23 cellular contexts compared by ENCODE assay signal in the genomic region with DNA sequence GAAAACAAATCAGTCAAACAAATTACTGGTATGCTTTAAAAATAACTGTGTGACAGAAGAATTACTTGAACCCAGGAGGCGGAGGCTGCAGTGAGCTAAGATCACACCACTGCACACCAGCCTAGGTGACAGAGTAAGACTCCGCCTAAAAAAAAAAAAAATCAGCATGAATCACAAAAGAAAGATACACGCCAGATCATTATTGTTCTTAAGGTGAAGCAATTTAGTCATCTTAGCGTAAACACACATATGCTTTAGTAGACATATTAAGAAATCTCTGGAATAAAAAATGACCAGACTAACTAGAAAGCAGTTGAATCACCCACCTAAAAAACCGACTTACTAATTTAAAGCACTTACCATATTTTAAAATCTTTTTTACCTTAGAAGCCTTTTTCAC. TPM values are rescaled to one million over a fixed set of nuclear protein-coding genes. Genes with fewer than 3 reads are reported as not detected.
DNase-seq lines count a peak whose midpoint lies in the region; ATAC-seq and TF ChIP-seq lines count a peak whose summit lies in the region.
"Had no signal": no experiment of that assay in that cellular context is flagged by ENCODE, and none has a peak within 500 bp of the region (broad histone marks: within the 10 kb centered on the region; RNA-seq: fewer than 3 reads in every experiment).

No MANE protein-coding gene starts in this region.

- no peak overlapping the region for H3K9ac ChIP-seq in mammary epithelial cell (ENCODE audit: insufficient read depth, low read length)
- H3K9ac ChIP-seq: parathyroid adenoma had no signal

- ATAC-seq in foreskin keratinocyte: peak; percentile 50
- ATAC-seq in GM19035 (IDR thresholded peaks at IDR 0.05; ENCODE audit: unreplicated experiment): no peak
- ATAC-seq in GM19324 (IDR thresholded peaks at IDR 0.05; ENCODE audit: low FRiP score, unreplicated experiment): no peak
- ATAC-seq: activated naive CD4-positive, alpha-beta T cell treated with anti-CD3 and anti-CD28 coated beads, Interleukin-2, amount 50 U/mL, for 72 hours; HCT116; left ventricle myocardium superior; right lobe of liver; stimulated activated naive CD8-positive, alpha-beta T cell treated with anti-CD3 and anti-CD28 coated beads, Interleukin-15, amount 100 ng/mL, for 72 hours had no signal

- no peak for TF ChIP-seq CTCF in mammary epithelial cell (conservative IDR thresholded peaks at IDR 0.05 in 1 of 2, IDR thresholded peaks at IDR 0.05 in 1 of 2; ENCODE audit: extremely low read depth in 1 of 2, insufficient read depth in 1 of 2, low read depth in 1 of 2, low read length in 2 of 2)
- TF ChIP-seq CTCF in foreskin keratinocyte (conservative IDR thresholded peaks at IDR 0.05): no peak

- peak overlapping the region; percentile 0 for H3K4me2 ChIP-seq in mammary epithelial cell (ENCODE audit: insufficient read depth, low read depth, low read length)

- CTCF ChIA-PET in mammary epithelial cell (lab: Charles Lee; ENCODE audit: low non-redundant PET): no interaction called here

- peaks cover 2% of the 10 kb centered on the region for H3K79me2 ChIP-seq in mammary epithelial cell (ENCODE audit: insufficient read depth, low read length)

- intact Hi-C loops in mammary epithelial cell (cut with micrococcal nuclease): no loop called here

- peak overlapping the region; percentile 74 for H3K27ac ChIP-seq in mammary epithelial cell (ENCODE audit: insufficient read depth, low read depth, low read length)
- H3K27ac ChIP-seq in foreskin keratinocyte: peak overlapping the region; percentile 96
- H3K27ac ChIP-seq: C4-2B, parathyroid adenoma, right lobe of liver, transverse colon had no signal

- 41% methylated on average over 5 of the region's 5 CpGs for WGBS in mammary epithelial cell (ENCODE audit: low coverage, missing lambda C conversion rate)

- H2AFZ ChIP-seq in mammary epithelial cell (ENCODE audit: low read depth, low read length): no peak overlapping the region
- H2AFZ ChIP-seq: parathyroid adenoma had no signal

- H3K4me1 ChIP-seq in mammary epithelial cell (ENCODE audit: insufficient read depth, low read length) (peaks cover 6% of the 10 kb centered on the region), foreskin keratinocyte (peaks cover 7% of the 10 kb centered on the region)
- H3K4me1 ChIP-seq: parathyroid adenoma had no signal

- no TSS peak for BruUV-seq in mammary epithelial cell (replicated peaks; lab: Mats Ljungman, UMichigan)

- no peaks in the 10 kb centered on the region for H3K27me3 ChIP-seq in mammary epithelial cell (ENCODE audit: insufficient read depth, low read length)
- no peaks in the 10 kb centered on the region for H3K27me3 ChIP-seq in foreskin keratinocyte
- H3K27me3 ChIP-seq: right lobe of liver, transverse colon had no signal

- dilution Hi-C loops in mammary epithelial cell (cut with HindIII; ENCODE audit: low sequenced_read_pairs): no loop called here

- no peaks in the 10 kb centered on the region for H3K9me3 ChIP-seq in mammary epithelial cell (replicated peaks; ENCODE audit: insufficient read depth, low read length)
- H3K9me3 ChIP-seq: right lobe of liver, transverse colon had no signal

- DNase-seq in A172 (ENCODE audit: low spot score) (peak; percentile 4), HT-29 (ENCODE audit: low spot score) (peak; percentile 13), mammary epithelial cell (peak; percentile 82), foreskin keratinocyte (peak; percentile 72 to 82), LoVo (ENCODE audit: low spot score) (no peak), DMS79 (lab: John Stamatoyannopoulos, UW) (no peak)
- DNase-seq: Karpas-422; left ventricle myocardium superior; NCI-H1092; NCI-H1930; NCI-H345; NCI-H774; OCI-M1; right lobe of liver; SIG-M5; stimulated activated naive CD8-positive, alpha-beta T cell treated with anti-CD3 and anti-CD28 coated beads, Interleukin-15, amount 100 ng/mL, for 72 hours; transverse colon had no signal

- in situ Hi-C loops in mammary epithelial cell (cut with MboI; ENCODE audit: low sequenced_read_pairs in 2 of 2): no loop called here

- no peaks in the 10 kb centered on the region for H3K36me3 ChIP-seq in mammary epithelial cell (ENCODE audit: insufficient read depth, low read length)
- H3K36me3 ChIP-seq: right lobe of liver, transverse colon had no signal

- H4K20me1 ChIP-seq in mammary epithelial cell (ENCODE audit: insufficient read depth, low read length): no peaks in the 10 kb centered on the region

- H3K4me3 ChIP-seq in mammary epithelial cell (replicated peaks in 1 of 3; ENCODE audit: insufficient read depth in 1 of 3, low read depth in 2 of 3, low read length in 3 of 3): no peak overlapping the region
- H3K4me3 ChIP-seq: right lobe of liver, transverse colon had no signal

RNA-seq across cellular contexts. Expression of a gene that starts 20.2 kb away (rescaled TPM):
- 7.0 and 24.3 TPM in 2 replicates for total RNA-seq in A172 (2014; rRNA removed; shearing (Covaris generic))
- total RNA-seq in HT-29 (2014; rRNA removed; shearing (Covaris generic)): 35.5 and 37.1 TPM in 2 replicates
- 10 to 100 TPM; 20.7 to 48.4 TPM for total RNA-seq in mammary epithelial cell
- polyA plus RNA-seq in mammary epithelial cell: 2.1 TPM
- polyA minus RNA-seq in mammary epithelial cell: 116 TPM
- total RNA-seq in foreskin keratinocyte: 20.5 and 23.1 TPM in 2 replicates
- polyA plus RNA-seq in foreskin keratinocyte: 7.6 and 9.9 TPM in 2 replicates

Comparison
In these comparisons a context has a peak if more than half of its experiments do, and no peak if none do; other contexts are left out.
1. DNase-seq: peak in A172 (single experiment), HT-29 (single experiment), mammary epithelial cell (single experiment) and foreskin keratinocyte (2 of 2); none in LoVo (single experiment) and DMS79 (single experiment).